ENCODE assay signal across 11 cellular contexts in genomic region chr6:156795825-156796224, GRCh38. TPM values are rescaled to one million over a fixed set of nuclear protein-coding genes. Genes with fewer than 3 reads are reported as not detected.
DNase-seq lines count a peak whose midpoint lies in the region; ATAC-seq and TF ChIP-seq lines count a peak whose summit lies in the region.
"Had no signal": no experiment of that assay in that cellular context is flagged by ENCODE, and none has a peak within 500 bp of the region (broad histone marks: within the 10 kb centered on the region; RNA-seq: fewer than 3 reads in every experiment).

No MANE protein-coding gene starts in this region.

- H3K9me3 ChIP-seq in thoracic aorta: no peaks in the 10 kb centered on the region
- H3K9me3 ChIP-seq: SJCRH30 had no signal

- H3K4me3 ChIP-seq in astrocyte of the spinal cord (ENCODE audit: low read depth, low read length): peak overlapping the region; percentile 13
- peak overlapping the region; percentile 43 for H3K4me3 ChIP-seq in thoracic aorta
- H3K4me3 ChIP-seq: SJCRH30 had no signal

- H3K27ac ChIP-seq in thoracic aorta: no peak overlapping the region
- H3K27ac ChIP-seq: SJCRH30 had no signal

- H3K4me1 ChIP-seq in thoracic aorta (ENCODE audit: control insufficient read depth in 1 of 2, low read depth in 2 of 2): peaks cover 15 to 69% of the 10 kb centered on the region in 2 donors

- ATAC-seq in Right ventricle myocardium inferior (peak; percentile 45), thoracic aorta (ENCODE audit: insufficient number of reproducible peaks, low FRiP score, low read depth) (no peak)

- TF ChIP-seq CTCF in astrocyte of the spinal cord (IDR thresholded peaks at IDR 0.05; ENCODE audit: low read depth, low read length): no peak
- TF ChIP-seq CTCF in thoracic aorta (IDR thresholded peaks at IDR 0.05): no peak

- DNase-seq in Right ventricle myocardium inferior (ENCODE audit: missing footprints): no peak
- no peak for DNase-seq in cardiac septum (ENCODE audit: low spot score)
- DNase-seq in astrocyte of the spinal cord (ENCODE audit: low read depth, low spot score): no peak
- peak; percentile 26 for DNase-seq in kidney tubule cell (ENCODE audit: low spot score)
- no peak for DNase-seq in thoracic aorta (ENCODE audit: low spot score)
- DNase-seq in ureter (ENCODE audit: low spot score): no peak
- no peak for DNase-seq in NCI-H2029 treated with DMSO at 0.1 percent for 48 hours (lab: John Stamatoyannopoulos, UW)
- no peak for DNase-seq in stimulated activated CD4-positive, alpha-beta T cell treated with anti-CD3 and anti-CD28 coated beads, Interleukin-2, amount 100 ng/mL, for 48 hours
- DNase-seq: mesendoderm; SJCRH30; stimulated activated CD4-positive, alpha-beta T cell treated with anti-CD3 and anti-CD28 coated beads, Interleukin-4, amount 100 ng/mL, for 1 hour had no signal

- intact Hi-C loops in Right ventricle myocardium inferior (cut with DNase I): loop anchor here (5.0 kb wide), 1 partner anchor 36 kb away; no protein-coding TSS in a partner anchor
- intact Hi-C loops in cardiac septum (cut with DNase I): no loop called here

- no peaks in the 10 kb centered on the region for H3K36me3 ChIP-seq in thoracic aorta
- H3K36me3 ChIP-seq: SJCRH30 had no signal

- in situ Hi-C loops in astrocyte of the spinal cord (cut with HindIII; ENCODE audit: low sequenced_read_pairs): no loop called here

- no peaks in the 10 kb centered on the region for H3K27me3 ChIP-seq in thoracic aorta (replicated peaks; ENCODE audit: insufficient read depth)
- H3K27me3 ChIP-seq: SJCRH30 had no signal

RNA-seq across cellular contexts. Expression of gene ARID1B, which starts 18.6 kb away (rescaled TPM):
- total RNA-seq in Right ventricle myocardium inferior (46.4 TPM), cardiac septum (61.1 TPM), thoracic aorta (100 to 1,000 TPM; 120 to 158 TPM), ureter (223 TPM)
